32 cellular contexts compared by ENCODE assay signal in genomic region chr18:6207941-6208340, GRCh38.
"Had no signal": no experiment of that assay in that cellular context is flagged by ENCODE, and none has a peak within 500 bp of the region (broad histone marks: within the 10 kb centered on the region; RNA-seq: fewer than 3 reads in every experiment).

No MANE protein-coding gene starts in this region.

- H3K36me3 ChIP-seq: MG63 had no signal

- H3K27me3 ChIP-seq: MG63 had no signal

- H3K4me3 ChIP-seq: MG63 had no signal

- H3K9me3 ChIP-seq: MG63 had no signal

- DNase-seq: Karpas-422, Kasumi-1, MG63, MM.1S, MV-4-11, NCI-H1048, NCI-H1092, NCI-H1092 treated with DMSO at 0.1 percent for 48 hours, NCI-H1105, NCI-H1105 treated with DMSO at 0.1 percent for 48 hours, NCI-H1417 treated with DMSO at 0.1 percent for 48 hours, NCI-H1436, NCI-H1436 treated with DMSO at 0.1 percent for 48 hours, NCI-H146, NCI-H1694, NCI-H1694 treated with DMSO at 0.1 percent for 48 hours, NCI-H187, NCI-H187 treated with DMSO at 0.1 percent for 48 hours, NCI-H1930, NCI-H2029 treated with DMSO at 0.1 percent for 48 hours, NCI-H2081, NCI-H2081 treated with DMSO at 0.1 percent for 48 hours, NCI-H2107, NCI-H2171, NCI-H2227 treated with DMSO at 0.1 percent for 48 hours, NCI-H226, NCI-H345, NCI-H446, NCI-H446 treated with DMSO at 0.1 percent for 48 hours, NCI-H510A, NCI-H524, NCI-H524 treated with DMSO at 0.1 percent for 48 hours had no signal
